Comparison of ENCODE assay signal across 8 cellular contexts in genomic region chr3:139520028-139520737, GRCh38.
A peak's percentile ranks its signal among the peaks of the same experiment; 100 is the strongest.
DNase-seq lines count a peak whose midpoint lies in the region; ATAC-seq and TF ChIP-seq lines count a peak whose summit lies in the region.

No MANE protein-coding gene starts in this region.

- no peak overlapping the region for H3K4me3 ChIP-seq in fibroblast of mammary gland (ENCODE audit: control insufficient read depth, low read depth, low read length)

- no peaks in the 10 kb centered on the region for H3K9me3 Mint-ChIP-seq in stimulated activated naive B cell treated with anti-CD40 and anti-IgM and Interleukin-4, amounts not matched to agents 10 μg/mL and 1 μg/mL and 100 μg/mL, for 72 hours

- peak; percentile 7 to 22 for ATAC-seq in stimulated activated naive B cell treated with anti-CD40 and anti-IgM and Interleukin-4, amounts not matched to agents 10 μg/mL and 1 μg/mL and 100 μg/mL, for 72 hours (replicated peaks)
- ATAC-seq in GM21447 (IDR thresholded peaks at IDR 0.05; ENCODE audit: unreplicated experiment), result no peak

- peak; percentile 34 for DNase-seq in activated T-cell treated with anti-CD3 and anti-CD28 coated beads for 48 hours (ENCODE audit: low read depth)
- DNase-seq in activated T-cell treated with anti-CD3 and anti-CD28 coated beads, Interleukin-2, amount 50 U/mL, for 1 hour, result no peak
- DNase-seq in NCI-H69 (lab: John Stamatoyannopoulos, UW), result peak; percentile 37
- peak; percentile 39 for DNase-seq in fibroblast of mammary gland (ENCODE audit: low read depth)
- DNase-seq in stimulated activated naive B cell treated with anti-CD40 and anti-IgM and Interleukin-4, amounts not matched to agents 10 μg/mL and 1 μg/mL and 100 μg/mL, for 72 hours, result no peak
- DNase-seq in NCI-H446 treated with DMSO at 0.1 percent for 48 hours (lab: John Stamatoyannopoulos, UW), result no peak
- no peak for DNase-seq in GOT3 (lab: John Stamatoyannopoulos, UW)

- TF ChIP-seq CTCF in fibroblast of mammary gland (conservative IDR thresholded peaks at IDR 0.05; ENCODE audit: control insufficient read depth, insufficient read depth, low read depth, low read length), result peak; percentile 20

- no peaks in the 10 kb centered on the region for H3K4me1 Mint-ChIP-seq in stimulated activated naive B cell treated with anti-CD40 and anti-IgM and Interleukin-4, amounts not matched to agents 10 μg/mL and 1 μg/mL and 100 μg/mL, for 72 hours

- no peak overlapping the region for H3K27ac Mint-ChIP-seq in stimulated activated naive B cell treated with anti-CD40 and anti-IgM and Interleukin-4, amounts not matched to agents 10 μg/mL and 1 μg/mL and 100 μg/mL, for 72 hours

- no peak overlapping the region for H3K4me3 Mint-ChIP-seq in stimulated activated naive B cell treated with anti-CD40 and anti-IgM and Interleukin-4, amounts not matched to agents 10 μg/mL and 1 μg/mL and 100 μg/mL, for 72 hours

- no peaks in the 10 kb centered on the region for H3K27me3 Mint-ChIP-seq in stimulated activated naive B cell treated with anti-CD40 and anti-IgM and Interleukin-4, amounts not matched to agents 10 μg/mL and 1 μg/mL and 100 μg/mL, for 72 hours

- no peaks in the 10 kb centered on the region for H3K36me3 Mint-ChIP-seq in stimulated activated naive B cell treated with anti-CD40 and anti-IgM and Interleukin-4, amounts not matched to agents 10 μg/mL and 1 μg/mL and 100 μg/mL, for 72 hours

Comparison
In these comparisons a context has a peak if more than half of its experiments do, and no peak if none do; other contexts are left out.
1. DNase-seq: peak in activated T-cell treated with anti-CD3 and anti-CD28 coated beads for 48 hours (single experiment), NCI-H69 (single experiment) and fibroblast of mammary gland (single experiment); none in activated T-cell treated with anti-CD3 and anti-CD28 coated beads, Interleukin-2, amount 50 U/mL, for 1 hour (single experiment), stimulated activated naive B cell treated with anti-CD40 and anti-IgM and Interleukin-4, amounts not matched to agents 10 μg/mL and 1 μg/mL and 100 μg/mL, for 72 hours (single experiment), NCI-H446 treated with DMSO at 0.1 percent for 48 hours (single experiment) and GOT3 (single experiment).